Comparison of ENCODE assay signal across 7 cellular contexts in genomic region chr19:7928334-7928706, GRCh38. TPM values are rescaled to one million over a fixed set of nuclear protein-coding genes. Genes with fewer than 3 reads are reported as not detected.
DNase-seq lines count a peak whose midpoint lies in the region; ATAC-seq and TF ChIP-seq lines count a peak whose summit lies in the region.
"Had no signal": no experiment of that assay in that cellular context is flagged by ENCODE, and none has a peak within 500 bp of the region (broad histone marks: within the 10 kb centered on the region; RNA-seq: fewer than 3 reads in every experiment).

No MANE protein-coding gene starts in this region.

- H3K9ac ChIP-seq in adipocyte (ENCODE audit: low read length) = peak overlapping the region; percentile 85

- peaks cover 26% of the 10 kb centered on the region for H3K4me1 ChIP-seq in adipocyte (ENCODE audit: control insufficient read depth, insufficient read depth, low read length)
- H3K4me1 ChIP-seq in right cardiac atrium (ENCODE audit: control insufficient read depth, insufficient read depth, low read length) = peaks cover 2% of the 10 kb centered on the region
- H3K4me1 ChIP-seq in tibial artery = peaks cover 0 to 97% (median 83%) of the 10 kb centered on the region in 4 donors

- ATAC-seq in right cardiac atrium = peak in 1 of 2 donors; percentile 25
- no peak for ATAC-seq in HG03280 (IDR thresholded peaks at IDR 0.05; ENCODE audit: unreplicated experiment)

- WGBS in right cardiac atrium = 49% methylated on average over 9 of the region's 9 CpGs

- DNase-seq in adipocyte (ENCODE audit: low read depth) = no peak
- peak in 2 of 3 donors; percentile 62 to 69 for DNase-seq in right cardiac atrium
- DNase-seq in tibial artery = peak in 1 of 2 donors; percentile 74
- no peak for DNase-seq in Kasumi-1 (lab: John Stamatoyannopoulos, UW)
- DNase-seq: effector CD8-positive, alpha-beta T cell; stimulated activated CD8-positive, alpha-beta memory T cell treated with anti-CD3 and anti-CD28 coated beads, Interleukin-4, amount 100 ng/mL, for 48 hours had no signal

- intact Hi-C loops in right cardiac atrium (cut with DNase I) = no loop called here
- intact Hi-C loops in tibial artery (cut with DNase I; ENCODE audit: low total_unique reads) = no loop called here

- H3K9me3 ChIP-seq in adipocyte (ENCODE audit: control insufficient read depth, low read length) (no peaks in the 10 kb centered on the region), right cardiac atrium (ENCODE audit: control insufficient read depth, low read length) (no peaks in the 10 kb centered on the region), tibial artery (no peaks in the 10 kb centered on the region)

- H3K4me3 ChIP-seq in adipocyte (ENCODE audit: low read length) = peak overlapping the region; percentile 66
- no peak overlapping the region for H3K4me3 ChIP-seq in right cardiac atrium (ENCODE audit: low read length)
- H3K4me3 ChIP-seq in tibial artery = peak overlapping the region; percentile 21 to 31

- H3K27ac ChIP-seq in right cardiac atrium (ENCODE audit: low read length) = peak overlapping the region; percentile 41
- peak overlapping the region; percentile 91 to 96 for H3K27ac ChIP-seq in tibial artery

- H3K36me3 ChIP-seq in adipocyte (ENCODE audit: control insufficient read depth, insufficient read depth, low read length, severe bottlenecking) = peaks cover 33% of the 10 kb centered on the region
- H3K36me3 ChIP-seq in tibial artery = peaks cover 14 to 30% (median 27%) of the 10 kb centered on the region in 3 donors

- TF ChIP-seq CTCF in tibial artery (IDR thresholded peaks at IDR 0.05) = no peak

- H3K27me3 ChIP-seq in adipocyte (replicated peaks; ENCODE audit: control insufficient read depth, insufficient read depth, low read length) = no peaks in the 10 kb centered on the region
- H3K27me3 ChIP-seq in right cardiac atrium (ENCODE audit: control insufficient read depth, insufficient read depth) = no peaks in the 10 kb centered on the region
- peaks cover 0 to 4% of the 10 kb centered on the region in 2 donors for H3K27me3 ChIP-seq in tibial artery

RNA-seq across cellular contexts. Expression of gene CTXN1, which starts 2.4 kb away (rescaled TPM):
- total RNA-seq in right cardiac atrium = under 1 TPM in 2 of 4 donors, not detected in 2; 0.24 to 0.34 TPM
- 0.16 TPM for polyA plus RNA-seq in right cardiac atrium

RNA-seq across cellular contexts. Expression of gene SNAPC2, which starts 8.2 kb away (rescaled TPM):
- 10 to 100 TPM in 3 of 4 donors, 1 to 10 TPM in 1; 9.6 to 14.4 (median 11.0) TPM for total RNA-seq in right cardiac atrium
- polyA plus RNA-seq in right cardiac atrium = 12.2 TPM

RNA-seq across cellular contexts. Expression of gene TGFBR3L, which starts 13.7 kb away (rescaled TPM):
- 10 to 100 TPM in 3 of 4 donors, 1 to 10 TPM in 1; 8.0 to 17.6 (median 14.5) TPM for total RNA-seq in right cardiac atrium
- polyA plus RNA-seq in right cardiac atrium = 2.4 TPM

RNA-seq across cellular contexts. Expression of gene TIMM44, which starts 15.1 kb away (rescaled TPM):
- 10 to 100 TPM; 51.1 to 88.9 (median 64.0) TPM for total RNA-seq in right cardiac atrium
- polyA plus RNA-seq in right cardiac atrium = 64.6 TPM

RNA-seq across cellular contexts. Expression of gene MAP2K7, which starts 24.6 kb away (rescaled TPM):
- total RNA-seq in right cardiac atrium = 10 to 100 TPM; 23.2 to 32.6 (median 28.5) TPM
- polyA plus RNA-seq in right cardiac atrium = 26.9 TPM

Comparison
In these comparisons a context has a peak if more than half of its experiments do, and no peak if none do; other contexts are left out.
1. DNase-seq: peak in right cardiac atrium (2 of 3); none in adipocyte (single experiment) and Kasumi-1 (0 of 2).